ENCODE assay signal across 14 cellular contexts in genomic region chr2:241302759-241303651, GRCh38. TPM values are rescaled to one million over a fixed set of nuclear protein-coding genes. Genes with fewer than 3 reads are reported as not detected.
DNase-seq lines count a peak whose midpoint lies in the region; ATAC-seq, FAIRE-seq and TF ChIP-seq lines count a peak whose summit lies in the region.
"Had no signal": no experiment of that assay in that cellular context is flagged by ENCODE, and none has a peak within 500 bp of the region (broad histone marks: within the 10 kb centered on the region; RNA-seq: fewer than 3 reads in every experiment).

No MANE protein-coding gene starts in this region.

- FAIRE-seq in astrocyte (lab: Jason Lieb, UNC) = no peak

- no peak overlapping the region for H3K4me3 Mint-ChIP-seq in natural killer cell
- no peak overlapping the region for H3K4me3 Mint-ChIP-seq in natural killer cell treated with Interleukin-12 subunit alpha and Interleukin-12 subunit beta and Interleukin-15 and Interleukin-18, amount 100 ng/mL, for 72 hours
- H3K4me3 Mint-ChIP-seq in astrocyte (ENCODE audit: unreplicated experiment) = no peak overlapping the region

- H3K4me1 Mint-ChIP-seq in natural killer cell = peaks cover 49 to 53% of the 10 kb centered on the region in 2 donors
- H3K4me1 Mint-ChIP-seq in natural killer cell treated with Interleukin-12 subunit alpha and Interleukin-12 subunit beta and Interleukin-15 and Interleukin-18, amount 100 ng/mL, for 72 hours (ENCODE audit: low read depth in 2 of 2) = peaks cover 47 to 55% of the 10 kb centered on the region in 2 donors
- peaks cover 15% of the 10 kb centered on the region for H3K4me1 Mint-ChIP-seq in astrocyte (ENCODE audit: low read depth, unreplicated experiment)

- H4K20me1 ChIP-seq in astrocyte (ENCODE audit: insufficient read depth, low read length) = peaks cover 85% of the 10 kb centered on the region

- H3K79me2 ChIP-seq in astrocyte (ENCODE audit: insufficient read depth, low read length) = peaks cover 98% of the 10 kb centered on the region

- no peak overlapping the region for H2AFZ ChIP-seq in astrocyte (ENCODE audit: low read depth, low read length)

- no peaks in the 10 kb centered on the region for H3K27me3 Mint-ChIP-seq in natural killer cell (ENCODE audit: low read depth in 2 of 2)
- no peaks in the 10 kb centered on the region for H3K27me3 Mint-ChIP-seq in natural killer cell treated with Interleukin-12 subunit alpha and Interleukin-12 subunit beta and Interleukin-15 and Interleukin-18, amount 100 ng/mL, for 72 hours
- H3K27me3 Mint-ChIP-seq in astrocyte (ENCODE audit: low read depth, unreplicated experiment) = no peaks in the 10 kb centered on the region

- no peaks in the 10 kb centered on the region for H3K36me3 ChIP-seq in astrocyte (ENCODE audit: insufficient read depth, low read length)
- H3K36me3 ChIP-seq in left lung = no peaks in the 10 kb centered on the region
- H3K36me3 ChIP-seq: uterus had no signal

- TF ChIP-seq CTCF in natural killer cell (IDR thresholded peaks at IDR 0.05) = no peak
- TF ChIP-seq CTCF in astrocyte (IDR thresholded peaks at IDR 0.05; ENCODE audit: insufficient read depth, low read depth, low read length) = no peak
- TF ChIP-seq CTCF in left lung (IDR thresholded peaks at IDR 0.05) = no peak

- H3K9me3 ChIP-seq in astrocyte (ENCODE audit: insufficient read depth, low read depth, low read length) (no peaks in the 10 kb centered on the region), left lung (no peaks in the 10 kb centered on the region)
- H3K9me3 ChIP-seq: uterus had no signal

- H3K27me3 ChIP-seq in astrocyte (ENCODE audit: insufficient read depth, low read length) (no peaks in the 10 kb centered on the region), left lung (no peaks in the 10 kb centered on the region)
- H3K27me3 ChIP-seq: uterus had no signal

- H3K4me2 ChIP-seq in astrocyte (ENCODE audit: low read length) = no peak overlapping the region

- intact Hi-C loops in natural killer cell (cut with micrococcal nuclease) = no loop called here
- intact Hi-C loops in left lung (cut with DNase I) = no loop called here

- peak overlapping the region; percentile 6 to 31 for H3K27ac Mint-ChIP-seq in natural killer cell
- peak overlapping the region in 1 of 2 donors; percentile 73 for H3K27ac Mint-ChIP-seq in natural killer cell treated with Interleukin-12 subunit alpha and Interleukin-12 subunit beta and Interleukin-15 and Interleukin-18, amount 100 ng/mL, for 72 hours
- peak overlapping the region; percentile 14 for H3K27ac Mint-ChIP-seq in astrocyte (ENCODE audit: unreplicated experiment)

- H3K9me3 Mint-ChIP-seq in natural killer cell = no peaks in the 10 kb centered on the region
- no peaks in the 10 kb centered on the region for H3K9me3 Mint-ChIP-seq in natural killer cell treated with Interleukin-12 subunit alpha and Interleukin-12 subunit beta and Interleukin-15 and Interleukin-18, amount 100 ng/mL, for 72 hours
- H3K9me3 Mint-ChIP-seq in astrocyte (ENCODE audit: unreplicated experiment) = no peaks in the 10 kb centered on the region

- no peak overlapping the region for H3K9ac ChIP-seq in astrocyte (ENCODE audit: low read length)

- in situ Hi-C loops in ACHN (cut with HindIII; ENCODE audit: low pct_ligation_motif_present, low pct_unique_long_range_greater_than_20kb, low sequenced_read_pairs) = no loop called here

- no peak for DNase-seq in natural killer cell
- DNase-seq in natural killer cell treated with Interleukin-12 subunit alpha and Interleukin-12 subunit beta and Interleukin-15 and Interleukin-18, amount 100 ng/mL, for 72 hours (ENCODE audit: low spot score) = no peak
- no peak for DNase-seq in astrocyte (ENCODE audit: low read depth)
- no peak for DNase-seq in left lung
- no peak for DNase-seq in NK-92 (lab: John Stamatoyannopoulos, UW; ENCODE audit: unreplicated experiment)
- no peak for DNase-seq in ACHN
- DNase-seq: aorta; dermis blood vessel endothelial cell; NCI-H2029; stimulated activated CD8-positive, alpha-beta memory T cell treated with anti-CD3 and anti-CD28 coated beads, Interleukin-4, amount 100 ng/mL, for 48 hours; uterus had no signal

- H3K27ac ChIP-seq in astrocyte (ENCODE audit: low read depth, low read length) (no peak overlapping the region), left lung (no peak overlapping the region)
- H3K27ac ChIP-seq: HL-60, uterus had no signal

- no peak for ATAC-seq in natural killer cell
- no peak for ATAC-seq in natural killer cell treated with Interleukin-12 subunit alpha and Interleukin-12 subunit beta and Interleukin-15 and Interleukin-18, amount 100 ng/mL, for 72 hours
- ATAC-seq in left lung = peak; percentile 75
- no peak for ATAC-seq in GM18520 (IDR thresholded peaks at IDR 0.05; ENCODE audit: unreplicated experiment)
- no peak for ATAC-seq in HG02973 (IDR thresholded peaks at IDR 0.05; ENCODE audit: unreplicated experiment)

- no peak overlapping the region for H3K4me3 ChIP-seq in astrocyte (ENCODE audit: insufficient read depth, low read depth, low read length)
- no peak overlapping the region for H3K4me3 ChIP-seq in left lung
- H3K4me3 ChIP-seq: uterus had no signal

- H3K36me3 Mint-ChIP-seq in natural killer cell (no peaks in the 10 kb centered on the region), astrocyte (ENCODE audit: low read depth, unreplicated experiment) (peaks cover 4% of the 10 kb centered on the region)
- no peaks in the 10 kb centered on the region for H3K36me3 Mint-ChIP-seq in natural killer cell treated with Interleukin-12 subunit alpha and Interleukin-12 subunit beta and Interleukin-15 and Interleukin-18, amount 100 ng/mL, for 72 hours

- peaks cover 3% of the 10 kb centered on the region for H3K4me1 ChIP-seq in astrocyte (ENCODE audit: insufficient read depth, low read length)
- H3K4me1 ChIP-seq in left lung = peaks cover 11 to 27% of the 10 kb centered on the region in 2 donors

RNA-seq across cellular contexts. Expression of gene HDLBP, which starts 12.5 kb away (rescaled TPM):
- total RNA-seq in natural killer cell = 100 to 1,000 TPM; 170 to 200 (median 177) TPM
- 100 to 1,000 TPM; 295 to 479 TPM for total RNA-seq in natural killer cell treated with Interleukin-12 subunit alpha and Interleukin-12 subunit beta and Interleukin-15 and Interleukin-18, amount 100 ng/mL, for 72 hours
- 922 and 975 TPM in 2 replicates for total RNA-seq in astrocyte
- total RNA-seq in left lung = 100 to 1,000 TPM; 559 to 567 TPM

RNA-seq across cellular contexts. Expression of gene SEPTIN2, which starts 12.7 kb away (rescaled TPM):
- 100 to 1,000 TPM; 275 to 315 (median 275) TPM for total RNA-seq in natural killer cell
- 100 to 1,000 TPM; 246 to 264 TPM for total RNA-seq in natural killer cell treated with Interleukin-12 subunit alpha and Interleukin-12 subunit beta and Interleukin-15 and Interleukin-18, amount 100 ng/mL, for 72 hours
- total RNA-seq in astrocyte = 544 and 552 TPM in 2 replicates
- 100 to 1,000 TPM; 320 to 344 TPM for total RNA-seq in left lung

RNA-seq across cellular contexts. Expression of gene FARP2, which starts 53.1 kb away (rescaled TPM):
- total RNA-seq in natural killer cell = 10 to 100 TPM; 26.8 to 40.6 (median 31.6) TPM
- total RNA-seq in natural killer cell treated with Interleukin-12 subunit alpha and Interleukin-12 subunit beta and Interleukin-15 and Interleukin-18, amount 100 ng/mL, for 72 hours = 10 to 100 TPM; 49.2 to 77.3 TPM
- 60.8 and 65.0 TPM in 2 replicates for total RNA-seq in astrocyte
- 10 to 100 TPM; 32.2 to 37.0 TPM for total RNA-seq in left lung
